Comparison of ENCODE assay signal across 21 cellular contexts in the genomic region with DNA sequence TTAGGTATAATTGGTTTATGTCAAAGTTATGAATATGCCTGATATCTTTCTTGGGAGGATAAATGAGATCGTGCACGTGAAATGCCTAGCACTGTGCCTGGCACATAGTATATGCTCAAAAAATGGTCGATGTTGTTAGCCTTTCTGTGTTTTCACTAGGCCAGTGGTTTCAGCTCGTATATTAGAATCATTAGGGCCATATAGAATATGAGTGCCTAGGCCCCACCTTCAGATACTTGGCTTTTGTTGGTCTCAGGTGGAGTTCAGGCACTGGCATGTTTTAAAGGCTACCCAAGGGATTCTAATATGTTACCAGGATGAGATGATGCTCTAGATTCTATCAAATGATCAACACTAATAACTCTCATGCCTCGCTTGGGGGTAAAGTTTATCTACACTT. TPM values are rescaled to one million over a fixed set of nuclear protein-coding genes. Genes with fewer than 3 reads are reported as not detected.
A peak's percentile ranks its signal among the peaks of the same experiment; 100 is the strongest.
DNase-seq lines count a peak whose midpoint lies in the region; ATAC-seq, FAIRE-seq and TF ChIP-seq lines count a peak whose summit lies in the region.
"Had no signal": no experiment of that assay in that cellular context is flagged by ENCODE, and none has a peak within 500 bp of the region (broad histone marks: within the 10 kb centered on the region; RNA-seq: fewer than 3 reads in every experiment).

No MANE protein-coding gene starts in this region.

- peaks cover 90% of the 10 kb centered on the region for H3K36me3 Mint-ChIP-seq in HFFc6 (ENCODE audit: low read depth)
- H3K36me3 Mint-ChIP-seq in activated T-helper 1 cell treated with anti-CD3 and anti-CD28 coated beads, Interleukin-12 subunit alpha, Interleukin-12 subunit beta, Interleukin-2, Interleukin-4 antibody, amounts not matched to agents 30 ng/mL and 10 ng/mL and 1 ng/mL, durations not matched to agents 14 hours and 24 hours and 36 hours (ENCODE audit: low read depth), result peaks cover 38% of the 10 kb centered on the region
- peaks cover 35% of the 10 kb centered on the region for H3K36me3 Mint-ChIP-seq in progenitor cell of endocrine pancreas (ENCODE audit: insufficient read depth)

- no TSS peak for BruUV-seq in HepG2 (replicated peaks; lab: Mats Ljungman, UMichigan)

- H3K27me3 ChIP-seq in HepG2 (ENCODE audit: control insufficient read depth in 1 of 2, insufficient read depth in 2 of 2, low read length in 2 of 2) (no peaks in the 10 kb centered on the region; a peak in 1 of 5 replicates), right lobe of liver (no peaks in the 10 kb centered on the region)
- H3K27me3 ChIP-seq: BLaER1 had no signal

- H3K27ac ChIP-seq in HepG2 (ENCODE audit: extremely low read length, insufficient read depth, low read length), result no peak overlapping the region
- no peak overlapping the region for H3K27ac ChIP-seq in right lobe of liver
- H3K27ac ChIP-seq: BLaER1, C4-2B had no signal

- intact Hi-C loops in HepG2 (cut with micrococcal nuclease; ENCODE audit: unreplicated experiment) (loop anchor here (5.0 kb wide), 1 partner anchor 43 kb away; no protein-coding TSS in a partner anchor), right lobe of liver (cut with DNase I) (no loop called here)
- intact Hi-C loops in activated T-helper 1 cell treated with anti-CD3 and anti-CD28 coated beads, Interleukin-12 subunit alpha, Interleukin-12 subunit beta, Interleukin-2, Interleukin-4 antibody, amounts not matched to agents 30 ng/mL and 10 ng/mL and 1 ng/mL, durations not matched to agents 14 hours and 24 hours and 36 hours (cut with micrococcal nuclease), result no loop called here

- WGBS in HepG2 (ENCODE audit: low lambda C conversion rate), result 96% methylated on average over 5 of the region's 5 CpGs
- 100% methylated on average over 5 of the region's 5 CpGs for WGBS in right lobe of liver (ENCODE audit: insufficient coverage, low coverage, low lambda C conversion rate, missing lambda C conversion rate)

- no peak for TF ChIP-seq EP300 in HepG2 (IDR thresholded peaks at IDR 0.05; ENCODE audit: low read depth in 2 of 2, low read length in 2 of 2)
- TF ChIP-seq EP300 in HepG2 (CRISPR knock-in tag; IDR thresholded peaks at IDR 0.05; ENCODE audit: borderline replicate concordance), result no peak

- TF ChIP-seq RAD21 in HepG2 (CRISPR knock-in tag; IDR thresholded peaks at IDR 0.05), result no peak

- ATAC-seq in HepG2 (no peak), right lobe of liver (no peak), HG02870 (IDR thresholded peaks at IDR 0.05; ENCODE audit: unreplicated experiment) (no peak)
- ATAC-seq: CD8-positive, alpha-beta T cell had no signal

- H3K4me2 ChIP-seq in HepG2 (ENCODE audit: low read depth, low read length), result no peak overlapping the region
- H3K4me2 ChIP-seq: BLaER1 had no signal

- peaks cover 71% of the 10 kb centered on the region for H3K79me2 ChIP-seq in HepG2 (ENCODE audit: insufficient read depth, low read length)

- H3K4me3 Mint-ChIP-seq in HFFc6 (peak overlapping the region; percentile 72), progenitor cell of endocrine pancreas (ENCODE audit: low read depth) (no peak overlapping the region)
- no peak overlapping the region for H3K4me3 Mint-ChIP-seq in activated T-helper 1 cell treated with anti-CD3 and anti-CD28 coated beads, Interleukin-12 subunit alpha, Interleukin-12 subunit beta, Interleukin-2, Interleukin-4 antibody, amounts not matched to agents 30 ng/mL and 10 ng/mL and 1 ng/mL, durations not matched to agents 14 hours and 24 hours and 36 hours
- H3K4me3 Mint-ChIP-seq: B cell; CD4-positive, CD25-positive, alpha-beta regulatory T cell; CD8-positive, alpha-beta T cell had no signal

- H3K27ac Mint-ChIP-seq in HFFc6 (peak overlapping the region; percentile 72), progenitor cell of endocrine pancreas (peak overlapping the region; percentile 7)
- H3K27ac Mint-ChIP-seq in activated T-helper 1 cell treated with anti-CD3 and anti-CD28 coated beads, Interleukin-12 subunit alpha, Interleukin-12 subunit beta, Interleukin-2, Interleukin-4 antibody, amounts not matched to agents 30 ng/mL and 10 ng/mL and 1 ng/mL, durations not matched to agents 14 hours and 24 hours and 36 hours, result peak overlapping the region; percentile 45
- H3K27ac Mint-ChIP-seq: B cell; CD8-positive, alpha-beta T cell had no signal

- H3K9me3 Mint-ChIP-seq in HFFc6, result peaks cover 9% of the 10 kb centered on the region; the same call in 1 of the 2 replicates
- H3K9me3 Mint-ChIP-seq in activated T-helper 1 cell treated with anti-CD3 and anti-CD28 coated beads, Interleukin-12 subunit alpha, Interleukin-12 subunit beta, Interleukin-2, Interleukin-4 antibody, amounts not matched to agents 30 ng/mL and 10 ng/mL and 1 ng/mL, durations not matched to agents 14 hours and 24 hours and 36 hours, result no peaks in the 10 kb centered on the region
- no peaks in the 10 kb centered on the region for H3K9me3 Mint-ChIP-seq in progenitor cell of endocrine pancreas (ENCODE audit: low read depth)
- H3K9me3 Mint-ChIP-seq: CD4-positive, CD25-positive, alpha-beta regulatory T cell; CD8-positive, alpha-beta T cell had no signal

- in situ Hi-C loops in HepG2 (cut with HindIII; ENCODE audit: extremely low pct_ligation_motif_present, low pct_unique_long_range_greater_than_20kb), result no loop called here

- DNase-seq in HepG2 (ENCODE audit: low spot score) (no peak), right lobe of liver (no peak), HFFc6 (no peak), progenitor cell of endocrine pancreas (ENCODE audit: low spot score, unreplicated experiment) (no peak), cerebellum (ENCODE audit: low spot score) (no peak), LoVo (ENCODE audit: low spot score) (no peak)
- DNase-seq in activated T-helper 1 cell treated with anti-CD3 and anti-CD28 coated beads, Interleukin-12 subunit alpha, Interleukin-12 subunit beta, Interleukin-2, Interleukin-4 antibody, amounts not matched to agents 30 ng/mL and 10 ng/mL and 1 ng/mL, durations not matched to agents 14 hours and 24 hours and 36 hours (ENCODE audit: low spot score), result no peak
- DNase-seq: Caco-2; CD4-positive, CD25-positive, alpha-beta regulatory T cell; CD8-positive, alpha-beta T cell; DMS153; DND-41; H7; HCEC 1CT had no signal

- H3K4me1 Mint-ChIP-seq in HFFc6 (ENCODE audit: low read depth) (peaks cover 96% of the 10 kb centered on the region), progenitor cell of endocrine pancreas (ENCODE audit: low read depth) (peaks cover 22% of the 10 kb centered on the region)
- H3K4me1 Mint-ChIP-seq in activated T-helper 1 cell treated with anti-CD3 and anti-CD28 coated beads, Interleukin-12 subunit alpha, Interleukin-12 subunit beta, Interleukin-2, Interleukin-4 antibody, amounts not matched to agents 30 ng/mL and 10 ng/mL and 1 ng/mL, durations not matched to agents 14 hours and 24 hours and 36 hours (ENCODE audit: low read depth), result peaks cover 35% of the 10 kb centered on the region
- H3K4me1 Mint-ChIP-seq: B cell had no signal

- peaks cover 13% of the 10 kb centered on the region; the same call in 1 of the 2 replicates for H4K20me1 ChIP-seq in HepG2 (ENCODE audit: insufficient read depth, low read length)
- H4K20me1 ChIP-seq: BLaER1 had no signal

- CTCF ChIA-PET in HepG2 (lab: Yijun Ruan, JAX; ENCODE audit: low intra/inter-chr PET ratio, low total read pairs), result no interaction called here

- H3K4me3 ChIP-seq in HepG2 (replicated peaks in 1 of 3; ENCODE audit: insufficient read depth in 1 of 3, low read depth in 2 of 3, low read length in 3 of 3) (no peak overlapping the region), right lobe of liver (no peak overlapping the region)
- H3K4me3 ChIP-seq: BLaER1 had no signal

- H3K4me1 ChIP-seq in HepG2 (ENCODE audit: insufficient read depth, low read length) (peaks cover 46% of the 10 kb centered on the region), right lobe of liver (peaks cover 0 to 28% (median 8%) of the 10 kb centered on the region in 4 donors)
- H3K4me1 ChIP-seq: BLaER1 had no signal

- H3K27me3 Mint-ChIP-seq in HFFc6 (ENCODE audit: insufficient read depth), result peaks cover 56% of the 10 kb centered on the region
- H3K27me3 Mint-ChIP-seq in activated T-helper 1 cell treated with anti-CD3 and anti-CD28 coated beads, Interleukin-12 subunit alpha, Interleukin-12 subunit beta, Interleukin-2, Interleukin-4 antibody, amounts not matched to agents 30 ng/mL and 10 ng/mL and 1 ng/mL, durations not matched to agents 14 hours and 24 hours and 36 hours (ENCODE audit: insufficient read depth), result no peaks in the 10 kb centered on the region
- no peaks in the 10 kb centered on the region for H3K27me3 Mint-ChIP-seq in progenitor cell of endocrine pancreas
- H3K27me3 Mint-ChIP-seq: B cell; CD4-positive, CD25-positive, alpha-beta regulatory T cell had no signal

- POLR2A ChIA-PET in HepG2 (lab: Yijun Ruan, JAX), result no interaction called here

- TF ChIP-seq CTCF in HepG2 (CRISPR knock-in tag; IDR thresholded peaks at IDR 0.05) (no peak), right lobe of liver (IDR thresholded peaks at IDR 0.05) (no peak), HFFc6 (IDR thresholded peaks at IDR 0.05) (no peak), progenitor cell of endocrine pancreas (IDR thresholded peaks at IDR 0.05; ENCODE audit: unreplicated experiment) (no peak)

- FAIRE-seq in HepG2 (lab: Jason Lieb, UNC), result no peak
- FAIRE-seq: G401.6, GM12892, H1 had no signal

- H3K9ac ChIP-seq in HepG2 (ENCODE audit: insufficient read depth, low read depth, low read length), result no peak overlapping the region
- H3K9ac ChIP-seq: BLaER1 had no signal

- no peak for TF ChIP-seq POLR2A in HepG2 (IDR thresholded peaks at IDR 0.05; ENCODE audit: insufficient read depth in 1 of 2, low read depth in 2 of 2, low read length in 2 of 2)
- TF ChIP-seq POLR2A in right lobe of liver (IDR thresholded peaks at IDR 0.05), result no peak

- H3K9me3 ChIP-seq in HepG2 (ENCODE audit: low read length) (no peaks in the 10 kb centered on the region), right lobe of liver (no peaks in the 10 kb centered on the region)
- H3K9me3 ChIP-seq: BLaER1, Caco-2 had no signal

- peaks cover 17 to 60% of the 10 kb centered on the region in 2 experiments for H3K36me3 ChIP-seq in HepG2 (replicated peaks in 1 of 2; ENCODE audit: control insufficient read depth in 1 of 2, insufficient read depth in 2 of 2, low read length in 2 of 2)
- peaks cover 0 to 26% (median 5%) of the 10 kb centered on the region in 4 donors for H3K36me3 ChIP-seq in right lobe of liver
- H3K36me3 ChIP-seq: BLaER1 had no signal

- no peak overlapping the region for H2AFZ ChIP-seq in HepG2 (ENCODE audit: low read length)

RNA-seq across cellular contexts. Expression of gene ELL2, which starts 56.8 kb away (rescaled TPM):
- total RNA-seq in HepG2 (2016; rRNA removed; fragmentation: Illumina TruSeq; extraction: Trizol) (64.5 and 78.9 TPM in 2 replicates), right lobe of liver (10 to 100 TPM; 74.3 to 96.4 (median 84.5) TPM), progenitor cell of endocrine pancreas (124 and 145 TPM in 2 replicates), cerebellum (5.4 TPM)
- total RNA-seq in HepG2 (2016; cell fraction: cytosol; rRNA removed; fragmentation: Illumina TruSeq; extraction: Trizol; ENCODE audit: low read depth), result 19.2 and 20.4 TPM in 2 replicates
- 69.3 and 74.8 TPM in 2 replicates for total RNA-seq in HepG2 (2016; cell fraction: insoluble cytoplasmic fraction; rRNA removed; fragmentation: Illumina TruSeq; extraction: Trizol)
- total RNA-seq in HepG2 (2016; cell fraction: membrane; rRNA removed; fragmentation: Illumina TruSeq; extraction: Trizol), result 73.2 and 75.4 TPM in 2 replicates
- 121 and 123 TPM in 2 replicates for total RNA-seq in HepG2 (2016; cell fraction: nucleus; rRNA removed; fragmentation: Illumina TruSeq; extraction: Trizol)
- 75.7 and 97.1 TPM in 2 replicates for polyA plus RNA-seq in HepG2 (2011; rRNA removed)
- polyA plus RNA-seq in HepG2 (2011; cell fraction: cytosol; rRNA removed), result 40.8 and 54.3 TPM in 2 replicates
- 68.9 and 74.9 TPM in 2 replicates for polyA plus RNA-seq in HepG2 (2011; cell fraction: nucleus; rRNA removed)
- 87.7 and 101 TPM in 2 replicates for polyA plus RNA-seq in HepG2 (2012)
- polyA plus RNA-seq in HepG2 (2016; cell fraction: cytosol; fragmentation: Illumina TruSeq; extraction: Trizol; ENCODE audit: low read depth), result 13.4 and 15.1 TPM in 2 replicates
- polyA plus RNA-seq in HepG2 (2016; cell fraction: insoluble cytoplasmic fraction; fragmentation: Illumina TruSeq; extraction: Trizol; ENCODE audit: low read depth), result 81.1 and 83.2 TPM in 2 replicates
- 49.0 and 50.1 TPM in 2 replicates for polyA plus RNA-seq in HepG2 (2016; cell fraction: membrane; fragmentation: Illumina TruSeq; extraction: Trizol; ENCODE audit: low read depth)
- polyA plus RNA-seq in HepG2 (2016; cell fraction: nucleus; fragmentation: Illumina TruSeq; extraction: Trizol; ENCODE audit: insufficient read depth, low read depth), result 115 and 124 TPM in 2 replicates
- 37.6 and 93.4 TPM in 2 replicates for polyA minus RNA-seq in HepG2 (2011; rRNA and poly(A)+ RNA removed; ENCODE audit: low replicate concordance)
- 82.9 and 96.7 TPM in 2 replicates for polyA minus RNA-seq in HepG2 (2011; cell fraction: cytosol; rRNA and poly(A)+ RNA removed)
- polyA minus RNA-seq in HepG2 (2011; cell fraction: nucleus; rRNA and poly(A)+ RNA removed), result 685 and 799 TPM in 2 replicates
- total RNA-seq in HFFc6 (2021; fragmentation: NEBNext Ultra II Directional; extraction: Animal tissue kit (Norgen Biotek cat#: 25700)), result 100 to 1,000 TPM; 346 to 505 (median 380) TPM
- 93.9 and 97.6 TPM in 2 replicates for total RNA-seq in activated T-helper 1 cell treated with anti-CD3 and anti-CD28 coated beads, Interleukin-12 subunit alpha, Interleukin-12 subunit beta, Interleukin-2, Interleukin-4 antibody, amounts not matched to agents 30 ng/mL and 10 ng/mL and 1 ng/mL, durations not matched to agents 14 hours and 24 hours and 36 hours

Comparison
In these comparisons a context has a peak if more than half of its experiments do, and no peak if none do; other contexts are left out.
1. H3K27ac Mint-ChIP-seq: peak in every context shown above with its lines; median percentile 72 in HFFc6; 45 in activated T-helper 1 cell treated with anti-CD3 and anti-CD28 coated beads, Interleukin-12 subunit alpha, Interleukin-12 subunit beta, Interleukin-2, Interleukin-4 antibody, amounts not matched to agents 30 ng/mL and 10 ng/mL and 1 ng/mL, durations not matched to agents 14 hours and 24 hours and 36 hours; 7 in progenitor cell of endocrine pancreas.